In the genomic region with DNA sequence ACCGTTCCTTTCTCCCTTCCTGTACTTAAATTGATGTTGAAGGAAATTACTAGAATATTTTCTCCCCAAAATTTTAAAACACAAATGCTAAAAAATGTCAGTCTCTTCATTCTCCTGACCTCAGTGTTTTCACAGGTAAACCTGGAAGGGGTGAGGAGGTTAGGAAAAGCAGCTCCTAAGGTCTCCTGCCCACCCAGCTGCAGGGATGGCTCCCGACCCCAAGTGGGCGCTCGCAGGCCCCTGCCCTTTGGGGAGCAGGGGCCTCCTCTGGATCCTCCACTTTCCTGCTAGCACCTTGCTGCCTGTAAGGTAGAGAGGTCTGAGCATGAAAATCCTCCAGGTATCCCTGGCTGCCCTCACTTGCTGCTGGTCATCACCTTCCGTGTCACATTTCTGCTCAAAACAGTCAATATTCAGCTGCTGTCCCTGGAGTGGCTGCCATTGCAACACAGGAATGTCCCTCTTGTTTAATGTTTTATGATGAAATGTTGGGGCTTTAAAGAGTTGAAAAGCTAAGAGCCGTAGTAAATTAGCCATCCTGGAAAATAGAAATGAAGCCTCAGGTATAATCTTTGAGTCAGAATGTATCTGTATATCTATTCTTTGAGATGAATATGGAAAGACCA, we compare ENCODE assay signal across 14 cellular contexts. TPM values are rescaled to one million over a fixed set of nuclear protein-coding genes. Genes with fewer than 3 reads are reported as not detected.
A peak's percentile ranks its signal among the peaks of the same experiment; 100 is the strongest.
DNase-seq lines count a peak whose midpoint lies in the region; TF ChIP-seq lines count a peak whose summit lies in the region.
"Had no signal": no experiment of that assay in that cellular context is flagged by ENCODE, and none has a peak within 500 bp of the region (broad histone marks: within the 10 kb centered on the region; RNA-seq: fewer than 3 reads in every experiment).

No MANE protein-coding gene starts in this region.

- TF ChIP-seq CTCF in H9 (conservative IDR thresholded peaks at IDR 0.05) (peak; percentile 48), liver (IDR thresholded peaks at IDR 0.05; ENCODE audit: low read depth, low read length, missing input control) (no peak), mesothelial cell of epicardium (IDR thresholded peaks at IDR 0.05; ENCODE audit: unreplicated experiment) (no peak)

- H2BK20ac ChIP-seq in H9 (ENCODE audit: low read depth, low read length, poor library complexity, severe bottlenecking), result no peak overlapping the region

- H3K9me3 ChIP-seq in H9 (ENCODE audit: control insufficient read depth, low read depth, low read length) (no peaks in the 10 kb centered on the region), liver (ENCODE audit: control insufficient read depth in 4 of 4, low read length in 3 of 4) (no peaks in the 10 kb centered on the region), stomach smooth muscle (ENCODE audit: control insufficient read depth in 2 of 2, low read length in 2 of 2) (no peaks in the 10 kb centered on the region)

- H4K8ac ChIP-seq in H9 (replicated peaks; ENCODE audit: insufficient read length, low read depth, low read length), result no peak overlapping the region

- H3K4me3 ChIP-seq in liver (ENCODE audit: low read depth in 1 of 3, low read length in 3 of 3) (no peak overlapping the region), stomach smooth muscle (ENCODE audit: low read length in 2 of 2) (no peak overlapping the region)

- H3K4me1 ChIP-seq in H9 (ENCODE audit: insufficient read depth, low read length) (no peaks in the 10 kb centered on the region; the same call in 1 of the 2 replicates), liver (ENCODE audit: control insufficient read depth in 4 of 4, insufficient read depth in 4 of 4, low read length in 3 of 4) (peaks cover 16 to 56% (median 43%) of the 10 kb centered on the region in 4 donors), stomach smooth muscle (ENCODE audit: control insufficient read depth, insufficient read depth, low read length) (peaks cover 69% of the 10 kb centered on the region)

- H3K4ac ChIP-seq in H9 (ENCODE audit: low read depth, low read length), result no peak overlapping the region

- no peaks in the 10 kb centered on the region for H3K9me3 Mint-ChIP-seq in H9
- no peaks in the 10 kb centered on the region for H3K9me3 Mint-ChIP-seq in activated T-helper 2 cell treated with anti-CD3 and anti-CD28 coated beads, Interferon-gamma antibody, Interleukin-2, Interleukin-4, amounts not matched to agents 10 μg/mL and 5 μg/mL and 100 μg/mL, durations not matched to agents 14 hours and 24 hours and 36 hours
- no peaks in the 10 kb centered on the region for H3K9me3 Mint-ChIP-seq in mesothelial cell of epicardium

- H3K27me3 ChIP-seq in H9 (ENCODE audit: insufficient read depth, low read length), result no peaks in the 10 kb centered on the region
- H3K27me3 ChIP-seq in liver (ENCODE audit: control insufficient read depth in 4 of 4, insufficient read depth in 4 of 4, low read length in 3 of 4), result no peaks in the 10 kb centered on the region
- H3K27me3 ChIP-seq in stomach smooth muscle (ENCODE audit: control insufficient read depth in 1 of 2, insufficient read depth in 2 of 2, low read length in 2 of 2), result no peaks in the 10 kb centered on the region

- no peak overlapping the region for H2BK5ac ChIP-seq in H9 (ENCODE audit: insufficient read length, low read length)

- H3K23me2 ChIP-seq in H9 (ENCODE audit: insufficient read length, low read depth, low read length, poor library complexity, severe bottlenecking), result peaks cover 3% of the 10 kb centered on the region

- no peaks in the 10 kb centered on the region for H4K20me1 ChIP-seq in H9 (ENCODE audit: control insufficient read depth, insufficient read depth, insufficient read length)

- H3K36me3 Mint-ChIP-seq in H9 (ENCODE audit: insufficient read depth in 1 of 3, low read depth in 3 of 3), result peaks cover 26 to 45% (median 43%) of the 10 kb centered on the region in 3 experiments; a peak in 6 of 7 replicates
- peaks cover 55% of the 10 kb centered on the region for H3K36me3 Mint-ChIP-seq in activated T-helper 2 cell treated with anti-CD3 and anti-CD28 coated beads, Interferon-gamma antibody, Interleukin-2, Interleukin-4, amounts not matched to agents 10 μg/mL and 5 μg/mL and 100 μg/mL, durations not matched to agents 14 hours and 24 hours and 36 hours (ENCODE audit: low read depth)
- H3K36me3 Mint-ChIP-seq in mesothelial cell of epicardium, result no peaks in the 10 kb centered on the region

- no peak overlapping the region for H3K56ac ChIP-seq in H9 (ENCODE audit: insufficient read length, low read depth, low read length)

- H3K14ac ChIP-seq in H9 (ENCODE audit: insufficient read depth, low read length), result no peak overlapping the region

- no peaks in the 10 kb centered on the region for H3K79me1 ChIP-seq in H9 (ENCODE audit: insufficient read depth, low read depth, low read length, poor library complexity, severe bottlenecking)

- H4K5ac ChIP-seq in H9 (ENCODE audit: insufficient read length, low read depth, low read length), result no peak overlapping the region

- H2BK12ac ChIP-seq in H9 (ENCODE audit: insufficient read length, low read depth, low read length), result no peak overlapping the region

- no peak overlapping the region for H3K18ac ChIP-seq in H9 (ENCODE audit: insufficient read length, low read depth, low read length)

- H3K27me3 Mint-ChIP-seq in H9 (ENCODE audit: low read depth) (peaks cover 11% of the 10 kb centered on the region), mesothelial cell of epicardium (ENCODE audit: low read depth) (peaks cover 4% of the 10 kb centered on the region)
- H3K27me3 Mint-ChIP-seq in activated T-helper 2 cell treated with anti-CD3 and anti-CD28 coated beads, Interferon-gamma antibody, Interleukin-2, Interleukin-4, amounts not matched to agents 10 μg/mL and 5 μg/mL and 100 μg/mL, durations not matched to agents 14 hours and 24 hours and 36 hours (ENCODE audit: low read depth), result no peaks in the 10 kb centered on the region

- no peak overlapping the region for H3K4me2 ChIP-seq in H9 (ENCODE audit: insufficient read depth, insufficient read length, low read length)

- WGBS in H9 (ENCODE audit: extremely low coverage, insufficient read length, low lambda C conversion rate), result no CpG with 5 or more reads among the region's 6 CpGs
- 59% methylated on average over 6 of the region's 6 CpGs for WGBS in liver

- H4K91ac ChIP-seq in H9 (ENCODE audit: insufficient read length, low read depth, low read length), result no peak overlapping the region

- peaks cover 0 to 3% (median 1%) of the 10 kb centered on the region in 4 donors for H3K36me3 ChIP-seq in liver (ENCODE audit: control insufficient read depth in 4 of 4, insufficient read depth in 3 of 4, low read depth in 1 of 4, low read length in 3 of 4)
- H3K36me3 ChIP-seq in stomach smooth muscle (ENCODE audit: control insufficient read depth in 2 of 2, insufficient read depth in 2 of 2, low read length in 2 of 2), result peaks cover 12 to 22% of the 10 kb centered on the region in 2 donors

- H3K27ac Mint-ChIP-seq in H9 (0 out of 7 replicates have a peak overlapping the region, but pooled peaks of 1 of the 3 experiments have one; percentile 6), mesothelial cell of epicardium (no peak overlapping the region)
- peak overlapping the region; percentile 46 for H3K27ac Mint-ChIP-seq in activated T-helper 2 cell treated with anti-CD3 and anti-CD28 coated beads, Interferon-gamma antibody, Interleukin-2, Interleukin-4, amounts not matched to agents 10 μg/mL and 5 μg/mL and 100 μg/mL, durations not matched to agents 14 hours and 24 hours and 36 hours

- TF ChIP-seq RAD21 in liver (IDR thresholded peaks at IDR 0.05), result peak in 1 of 2 donors; percentile 23

- H3K9ac ChIP-seq in H9 (ENCODE audit: extremely low read depth, insufficient read length, low read length) (no peak overlapping the region), liver (ENCODE audit: low read depth in 1 of 2, low read length in 2 of 2) (peak overlapping the region in 1 of 2 donors; percentile 25), stomach smooth muscle (ENCODE audit: low read length in 2 of 2) (peak overlapping the region in 1 of 2 donors; percentile 42)

- H3K4me3 Mint-ChIP-seq in H9 (no peak overlapping the region; a peak in 1 of 5 replicates), mesothelial cell of epicardium (no peak overlapping the region)
- H3K4me3 Mint-ChIP-seq in activated T-helper 2 cell treated with anti-CD3 and anti-CD28 coated beads, Interferon-gamma antibody, Interleukin-2, Interleukin-4, amounts not matched to agents 10 μg/mL and 5 μg/mL and 100 μg/mL, durations not matched to agents 14 hours and 24 hours and 36 hours (ENCODE audit: low read depth), result no peak overlapping the region

- H3T11ph ChIP-seq in H9 (ENCODE audit: low read length), result no peak overlapping the region

- no peak overlapping the region for H2AFZ ChIP-seq in H9 (ENCODE audit: low read length)

- no peak overlapping the region for H3K23ac ChIP-seq in H9 (ENCODE audit: insufficient read length, low read depth, low read length)

- DNase-seq in H9 (no peak), epidermal melanocyte (ENCODE audit: insufficient read length, low spot score) (no peak), mesothelial cell of epicardium (ENCODE audit: low spot score in 2 of 2, unreplicated experiment in 2 of 2) (no peak)
- no peak for DNase-seq in activated T-helper 2 cell treated with anti-CD3 and anti-CD28 coated beads, Interferon-gamma antibody, Interleukin-2, Interleukin-4, amounts not matched to agents 10 μg/mL and 5 μg/mL and 100 μg/mL, durations not matched to agents 14 hours and 24 hours and 36 hours (ENCODE audit: low spot score)
- DNase-seq in stimulated activated CD4-positive, alpha-beta T cell treated with anti-CD3 and anti-CD28 coated beads, Interleukin-4, amount 100 ng/mL, for 24 hours, result no peak
- DNase-seq: activated naive CD4-positive, alpha-beta T cell treated with anti-CD3 and anti-CD28 coated beads, Interleukin-2, amount 50 U/mL, for 16 hours; cerebellar nuclear complex; DMS153; NCI-H2029; NCI-H524 had no signal

- H2BK120ac ChIP-seq in H9 (ENCODE audit: low read depth, low read length, poor library complexity, severe bottlenecking), result no peak overlapping the region

- H3K4me1 Mint-ChIP-seq in H9 (peaks cover 35 to 37% of the 10 kb centered on the region in 2 experiments), mesothelial cell of epicardium (peaks cover 34% of the 10 kb centered on the region)
- peaks cover 44% of the 10 kb centered on the region for H3K4me1 Mint-ChIP-seq in activated T-helper 2 cell treated with anti-CD3 and anti-CD28 coated beads, Interferon-gamma antibody, Interleukin-2, Interleukin-4, amounts not matched to agents 10 μg/mL and 5 μg/mL and 100 μg/mL, durations not matched to agents 14 hours and 24 hours and 36 hours (ENCODE audit: low read depth)

- no peaks in the 10 kb centered on the region for H3K79me2 ChIP-seq in H9 (ENCODE audit: insufficient read depth, low read length)

- H2AK5ac ChIP-seq in H9 (ENCODE audit: insufficient read length, low read length), result no peak overlapping the region

- intact Hi-C loops in activated T-helper 2 cell treated with anti-CD3 and anti-CD28 coated beads, Interferon-gamma antibody, Interleukin-2, Interleukin-4, amounts not matched to agents 10 μg/mL and 5 μg/mL and 100 μg/mL, durations not matched to agents 14 hours and 24 hours and 36 hours (cut with micrococcal nuclease), result loop anchor here (10.0 kb wide), 1 partner anchor 141 kb away; no protein-coding TSS in a partner anchor

- H3K27ac ChIP-seq in H9 (ENCODE audit: insufficient read length, low read depth, low read length), result no peak overlapping the region
- H3K27ac ChIP-seq in liver (ENCODE audit: low read depth in 1 of 2, low read length in 2 of 2), result peak overlapping the region; percentile 97 to 99
- H3K27ac ChIP-seq in stomach smooth muscle (ENCODE audit: low read length), result peak overlapping the region; percentile 97

- H2BK15ac ChIP-seq in H9 (ENCODE audit: low read depth, low read length), result no peak overlapping the region

RNA-seq across cellular contexts. Expression of gene HSP90AB1, which starts 10.9 kb away (rescaled TPM):
- total RNA-seq in H9 (2021), result 1,986 and 2,056 TPM in 2 replicates
- total RNA-seq in activated T-helper 2 cell treated with anti-CD3 and anti-CD28 coated beads, Interferon-gamma antibody, Interleukin-2, Interleukin-4, amounts not matched to agents 10 μg/mL and 5 μg/mL and 100 μg/mL, durations not matched to agents 14 hours and 24 hours and 36 hours, result 2,402 and 2,404 TPM in 2 replicates
- total RNA-seq in liver, result 100 to 1,000 TPM; 170 to 281 TPM
- 100 to 1,000 TPM; 129 to 235 TPM for polyA plus RNA-seq in liver
- 992 to 1,038 TPM (median 1,015 TPM) in 3 replicates for total RNA-seq in mesothelial cell of epicardium

RNA-seq across cellular contexts. Expression of gene SLC29A1, which starts 12.6 kb away (rescaled TPM):
- 118 and 124 TPM in 2 replicates for total RNA-seq in H9 (2021)
- total RNA-seq in activated T-helper 2 cell treated with anti-CD3 and anti-CD28 coated beads, Interferon-gamma antibody, Interleukin-2, Interleukin-4, amounts not matched to agents 10 μg/mL and 5 μg/mL and 100 μg/mL, durations not matched to agents 14 hours and 24 hours and 36 hours, result 125 and 134 TPM in 2 replicates
- total RNA-seq in liver, result 10 to 100 TPM; 15.8 to 67.2 TPM
- 10 to 100 TPM; 15.1 to 17.5 TPM for polyA plus RNA-seq in liver
- 13.2 to 13.9 TPM (median 13.9 TPM) in 3 replicates for total RNA-seq in mesothelial cell of epicardium

RNA-seq across cellular contexts. Expression of gene MYMX, which starts 19.3 kb away (rescaled TPM):
- 1.1 and 1.8 TPM in 2 replicates for total RNA-seq in H9 (2021)
- not detected in 2 replicates for total RNA-seq in activated T-helper 2 cell treated with anti-CD3 and anti-CD28 coated beads, Interferon-gamma antibody, Interleukin-2, Interleukin-4, amounts not matched to agents 10 μg/mL and 5 μg/mL and 100 μg/mL, durations not matched to agents 14 hours and 24 hours and 36 hours
- not detected for total RNA-seq in liver
- under 1 TPM in 1 of 2 donors, not detected in 1; 0.14 TPM for polyA plus RNA-seq in liver
- total RNA-seq in mesothelial cell of epicardium, result not detected in 3 replicates
- total RNA-seq: progenitor cell of endocrine pancreas had no signal
- polyA plus RNA-seq: BJ had no signal

RNA-seq across cellular contexts. Expression of gene SLC35B2, which starts 21.3 kb away (rescaled TPM):
- total RNA-seq in H9 (2021), result 34.5 and 36.1 TPM in 2 replicates
- 27.6 and 29.6 TPM in 2 replicates for total RNA-seq in activated T-helper 2 cell treated with anti-CD3 and anti-CD28 coated beads, Interferon-gamma antibody, Interleukin-2, Interleukin-4, amounts not matched to agents 10 μg/mL and 5 μg/mL and 100 μg/mL, durations not matched to agents 14 hours and 24 hours and 36 hours
- 10 to 100 TPM; 19.8 to 22.4 TPM for total RNA-seq in liver
- polyA plus RNA-seq in liver, result 10 to 100 TPM; 18.9 to 27.0 TPM
- total RNA-seq in mesothelial cell of epicardium, result 33.4 to 38.2 TPM (median 37.1 TPM) in 3 replicates

RNA-seq across cellular contexts. Expression of gene NFKBIE, which starts 29.3 kb away (rescaled TPM):
- total RNA-seq in H9 (2021), result 9.7 and 12.1 TPM in 2 replicates
- 23.8 and 25.1 TPM in 2 replicates for total RNA-seq in activated T-helper 2 cell treated with anti-CD3 and anti-CD28 coated beads, Interferon-gamma antibody, Interleukin-2, Interleukin-4, amounts not matched to agents 10 μg/mL and 5 μg/mL and 100 μg/mL, durations not matched to agents 14 hours and 24 hours and 36 hours
- 1 to 10 TPM; 4.9 TPM for total RNA-seq in liver
- 1 to 10 TPM; 3.7 to 4.6 TPM for polyA plus RNA-seq in liver
- total RNA-seq in mesothelial cell of epicardium, result 8.9 to 9.7 TPM (median 9.2 TPM) in 3 replicates
